Comparison of ENCODE assay signal across 1 cellular context in genomic region chr6:85449818-85450577, GRCh38.
TF ChIP-seq lines count a peak whose summit lies in the region.

Gene NT5E, plus strand, starts transcription at chr6:85450083. Its CDS starts 57 bp downstream, at chr6:85450140.

TF ChIP-seq in HepG2, 621 proteins besides CTCF, POLR2A, EP300 and RAD21 (continued from another document and continues in another):
- TF ChIP-seq MTA1 (CRISPR knock-in tag; IDR thresholded peaks at IDR 0.05; ENCODE audit: borderline replicate concordance) (peak; percentile 94), SIN3A (IDR thresholded peaks at IDR 0.05; ENCODE audit: borderline replicate concordance, low read depth, low read length) (no peak; the same call in 1 of the 2 replicates), ATF7-NPFF (CRISPR knock-in tag; IDR thresholded peaks at IDR 0.05; ENCODE audit: low read depth) (peak; percentile 86; the same call in 1 of the 2 replicates), ZNF605 (CRISPR knock-in tag; IDR thresholded peaks at IDR 0.05) (peak; percentile 55; the same call in 1 of the 2 replicates), EHMT2 (IDR thresholded peaks at IDR 0.05; ENCODE audit: borderline replicate concordance, low read depth, low read length) (no peak), MIER2 (CRISPR knock-in tag; IDR thresholded peaks at IDR 0.05) (no peak), SRSF1 (optimal IDR thresholded peaks at IDR 0.05; ENCODE audit: low read depth, low read length) (no peak), ZSCAN20 (CRISPR knock-in tag; IDR thresholded peaks at IDR 0.05; ENCODE audit: borderline replicate concordance) (no peak; the same call in 1 of the 2 replicates), MBD4 (IDR thresholded peaks at IDR 0.05; ENCODE audit: borderline replicate concordance, low read length) (no peak), ZBTB43 (CRISPR knock-in tag; conservative IDR thresholded peaks at IDR 0.05) (peak; percentile 46; the same call in 1 of the 2 replicates), CHCHD3 (CRISPR knock-in tag; IDR thresholded peaks at IDR 0.05) (peak; percentile 56; the same call in 1 of the 2 replicates), NFE2L2 (IDR thresholded peaks at IDR 0.05; ENCODE audit: low read length) (no peak), ZNF530 (CRISPR knock-in tag; IDR thresholded peaks at IDR 0.05; ENCODE audit: low read depth) (no peak), ZNF776 (CRISPR knock-in tag; IDR thresholded peaks at IDR 0.05) (peak; percentile 95), MAFF (IDR thresholded peaks at IDR 0.05; ENCODE audit: low read depth, low read length) (no peak), ZNF691 (CRISPR knock-in tag; IDR thresholded peaks at IDR 0.05; ENCODE audit: borderline replicate concordance, low read depth) (peak; percentile 22; the same call in 1 of the 2 replicates), RFXANK (CRISPR knock-in tag; IDR thresholded peaks at IDR 0.05) (no peak), DNMT1 (CRISPR knock-in tag; IDR thresholded peaks at IDR 0.05) (0 out of 2 replicates have a peak, but pooled peaks have one; percentile 45), IKZF1 (IDR thresholded peaks at IDR 0.05) (no peak), ZNF670 (CRISPR knock-in tag; IDR thresholded peaks at IDR 0.05; ENCODE audit: borderline replicate concordance) (no peak), ETV5 (CRISPR knock-in tag; IDR thresholded peaks at IDR 0.05; ENCODE audit: borderline replicate concordance) (no peak), ZNF619 (CRISPR knock-in tag; IDR thresholded peaks at IDR 0.05) (peak; percentile 49; the same call in 1 of the 2 replicates), HNF1A (IDR thresholded peaks at IDR 0.05; ENCODE audit: low read depth) (no peak), HNF1A (CRISPR knock-in tag; IDR thresholded peaks at IDR 0.05; ENCODE audit: borderline replicate concordance) (no peak), SMYD3 (CRISPR knock-in tag; IDR thresholded peaks at IDR 0.05) (no peak), HNRNPK (IDR thresholded peaks at IDR 0.05; ENCODE audit: low read depth, low read length, poor library complexity, severe bottlenecking) (peak; percentile 45), ZSCAN9 (CRISPR knock-in tag; IDR thresholded peaks at IDR 0.05; ENCODE audit: borderline replicate concordance) (no peak), CAMTA2 (CRISPR knock-in tag; IDR thresholded peaks at IDR 0.05; ENCODE audit: borderline replicate concordance) (0 out of 2 replicates have a peak, but pooled peaks have one; percentile 69), ZNF556 (CRISPR knock-in tag; IDR thresholded peaks at IDR 0.05; ENCODE audit: borderline replicate concordance) (peak; percentile 28; the same call in 1 of the 2 replicates), ZFP82 (CRISPR knock-in tag; IDR thresholded peaks at IDR 0.05; ENCODE audit: borderline replicate concordance) (peak; percentile 50; the same call in 1 of the 2 replicates), RBM22 (optimal IDR thresholded peaks at IDR 0.05; ENCODE audit: low read length) (no peak), DMAP1 (CRISPR knock-in tag; IDR thresholded peaks at IDR 0.05) (peak; percentile 63; the same call in 1 of the 2 replicates), ZNF777 (CRISPR knock-in tag; IDR thresholded peaks at IDR 0.05) (peak; percentile 73; the same call in 1 of the 2 replicates), ZNF20 (CRISPR knock-in tag; IDR thresholded peaks at IDR 0.05) (no peak), MLXIP (CRISPR knock-in tag; IDR thresholded peaks at IDR 0.05; ENCODE audit: borderline replicate concordance) (peak; percentile 68; the same call in 1 of the 2 replicates), MTERF4 (CRISPR knock-in tag; IDR thresholded peaks at IDR 0.05) (peak; percentile 24; the same call in 1 of the 2 replicates), ZNF350 (CRISPR knock-in tag; IDR thresholded peaks at IDR 0.05; ENCODE audit: borderline replicate concordance, low read depth) (no peak), ZBTB34 (CRISPR knock-in tag; IDR thresholded peaks at IDR 0.05) (0 out of 2 replicates have a peak, but pooled peaks have one; percentile 45)
- TF ChIP-seq, protein P1, sequence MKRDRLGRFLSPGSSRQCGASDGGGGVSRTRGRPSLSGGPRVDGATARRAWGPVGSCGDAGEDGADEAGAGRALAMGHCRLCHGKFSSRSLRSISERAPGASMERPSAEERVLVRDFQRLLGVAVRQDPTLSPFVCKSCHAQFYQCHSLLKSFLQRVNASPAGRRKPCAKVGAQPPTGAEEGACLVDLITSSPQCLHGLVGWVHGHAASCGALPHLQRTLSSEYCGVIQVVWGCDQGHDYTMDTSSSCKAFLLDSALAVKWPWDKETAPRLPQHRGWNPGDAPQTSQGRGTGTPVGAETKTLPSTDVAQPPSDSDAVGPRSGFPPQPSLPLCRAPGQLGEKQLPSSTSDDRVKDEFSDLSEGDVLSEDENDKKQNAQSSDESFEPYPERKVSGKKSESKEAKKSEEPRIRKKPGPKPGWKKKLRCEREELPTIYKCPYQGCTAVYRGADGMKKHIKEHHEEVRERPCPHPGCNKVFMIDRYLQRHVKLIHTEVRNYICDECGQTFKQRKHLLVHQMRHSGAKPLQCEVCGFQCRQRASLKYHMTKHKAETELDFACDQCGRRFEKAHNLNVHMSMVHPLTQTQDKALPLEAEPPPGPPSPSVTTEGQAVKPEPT (CRISPR knock-in tag; IDR thresholded peaks at IDR 0.05; ENCODE audit: low read depth) = no peak
- TF ChIP-seq, protein P2, sequence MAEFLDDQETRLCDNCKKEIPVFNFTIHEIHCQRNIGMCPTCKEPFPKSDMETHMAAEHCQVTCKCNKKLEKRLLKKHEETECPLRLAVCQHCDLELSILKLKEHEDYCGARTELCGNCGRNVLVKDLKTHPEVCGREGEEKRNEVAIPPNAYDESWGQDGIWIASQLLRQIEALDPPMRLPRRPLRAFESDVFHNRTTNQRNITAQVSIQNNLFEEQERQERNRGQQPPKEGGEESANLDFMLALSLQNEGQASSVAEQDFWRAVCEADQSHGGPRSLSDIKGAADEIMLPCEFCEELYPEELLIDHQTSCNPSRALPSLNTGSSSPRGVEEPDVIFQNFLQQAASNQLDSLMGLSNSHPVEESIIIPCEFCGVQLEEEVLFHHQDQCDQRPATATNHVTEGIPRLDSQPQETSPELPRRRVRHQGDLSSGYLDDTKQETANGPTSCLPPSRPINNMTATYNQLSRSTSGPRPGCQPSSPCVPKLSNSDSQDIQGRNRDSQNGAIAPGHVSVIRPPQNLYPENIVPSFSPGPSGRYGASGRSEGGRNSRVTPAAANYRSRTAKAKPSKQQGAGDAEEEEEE (CRISPR knock-in tag; IDR thresholded peaks at IDR 0.05; ENCODE audit: borderline replicate concordance) = no peak
- TF ChIP-seq, protein P3, sequence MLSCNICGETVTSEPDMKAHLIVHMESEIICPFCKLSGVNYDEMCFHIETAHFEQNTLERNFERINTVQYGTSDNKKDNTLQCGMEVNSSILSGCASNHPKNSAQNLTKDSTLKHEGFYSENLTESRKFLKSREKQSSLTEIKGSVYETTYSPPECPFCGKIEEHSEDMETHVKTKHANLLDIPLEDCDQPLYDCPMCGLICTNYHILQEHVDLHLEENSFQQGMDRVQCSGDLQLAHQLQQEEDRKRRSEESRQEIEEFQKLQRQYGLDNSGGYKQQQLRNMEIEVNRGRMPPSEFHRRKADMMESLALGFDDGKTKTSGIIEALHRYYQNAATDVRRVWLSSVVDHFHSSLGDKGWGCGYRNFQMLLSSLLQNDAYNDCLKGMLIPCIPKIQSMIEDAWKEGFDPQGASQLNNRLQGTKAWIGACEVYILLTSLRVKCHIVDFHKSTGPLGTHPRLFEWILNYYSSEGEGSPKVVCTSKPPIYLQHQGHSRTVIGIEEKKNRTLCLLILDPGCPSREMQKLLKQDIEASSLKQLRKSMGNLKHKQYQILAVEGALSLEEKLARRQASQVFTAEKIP (CRISPR knock-in tag; IDR thresholded peaks at IDR 0.05; ENCODE audit: borderline replicate concordance) = no peak
- TF ChIP-seq, protein P4, sequence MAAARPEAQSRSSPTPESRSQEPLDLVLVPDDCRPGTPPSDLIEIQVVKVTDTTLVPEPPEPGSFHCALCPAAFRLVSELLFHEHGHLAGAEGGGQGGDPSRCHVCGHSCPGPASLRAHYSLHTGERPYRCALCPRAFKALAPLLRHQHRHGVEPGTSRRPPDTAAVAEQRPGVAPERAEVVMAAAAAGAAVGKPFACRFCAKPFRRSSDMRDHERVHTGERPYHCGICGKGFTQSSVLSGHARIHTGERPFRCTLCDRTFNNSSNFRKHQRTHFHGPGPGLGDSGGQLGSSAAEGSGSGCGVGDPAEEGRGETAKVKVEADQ (CRISPR knock-in tag; IDR thresholded peaks at IDR 0.05; ENCODE audit: borderline replicate concordance) = no peak
